12 cellular contexts compared by ENCODE assay signal in the genomic region with DNA sequence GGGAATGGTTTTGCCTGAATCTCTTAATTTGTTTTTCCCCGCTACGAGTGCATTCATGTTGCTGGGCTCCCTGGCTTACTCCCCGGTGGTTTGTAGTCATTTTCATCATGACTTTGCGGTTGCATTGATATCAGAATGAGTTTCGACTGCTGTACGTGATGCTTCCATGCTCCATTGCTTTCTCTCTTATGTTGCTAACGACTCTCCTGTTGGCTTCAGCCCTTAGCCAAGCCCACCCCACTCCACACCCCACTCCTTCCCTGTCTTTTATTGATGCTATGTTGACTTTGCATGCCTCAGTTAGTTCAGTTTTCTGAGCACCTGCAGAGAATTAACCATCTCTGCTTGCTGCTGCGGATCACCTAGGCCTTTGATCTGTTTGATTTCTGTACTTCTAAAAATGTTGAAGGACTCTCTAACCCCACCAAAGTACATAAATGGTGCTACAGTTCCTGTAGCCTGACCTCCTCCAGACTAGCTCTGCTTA.
DNase-seq lines count a peak whose midpoint lies in the region; ATAC-seq and TF ChIP-seq lines count a peak whose summit lies in the region.
"Had no signal": no experiment of that assay in that cellular context is flagged by ENCODE, and none has a peak within 500 bp of the region (broad histone marks: within the 10 kb centered on the region; RNA-seq: fewer than 3 reads in every experiment).

No MANE protein-coding gene starts in this region.

- H3K27me3 ChIP-seq in thyroid gland (no peaks in the 10 kb centered on the region), osteoblast (ENCODE audit: insufficient read depth, low read length) (no peaks in the 10 kb centered on the region)
- H3K27me3 ChIP-seq: body of pancreas had no signal

- DNase-seq in DMS79 treated with DMSO at 0.1 percent for 48 hours (lab: John Stamatoyannopoulos, UW) (peak; percentile 100), NCI-H774 (lab: John Stamatoyannopoulos, UW) (peak; percentile 66), Right ventricle myocardium superior (no peak), thyroid gland (no peak), H4 (ENCODE audit: low spot score) (no peak), osteoblast (ENCODE audit: insufficient read length, low spot score, missing footprints) (no peak)
- DNase-seq: body of pancreas, glutamatergic neuron, nucleus accumbens had no signal

- WGBS in thyroid gland, 2 donors: 47 to 65% methylated on average over 8 of the region's 8 CpGs

- no peak overlapping the region for H3K27ac ChIP-seq in thyroid gland
- H3K27ac ChIP-seq in osteoblast (ENCODE audit: low read depth, low read length): no peak overlapping the region
- H3K27ac ChIP-seq: body of pancreas, C4-2B had no signal

- ATAC-seq in GM21381 (IDR thresholded peaks at IDR 0.05; ENCODE audit: unreplicated experiment) (peak; percentile 88), HG03342 (IDR thresholded peaks at IDR 0.05; ENCODE audit: unreplicated experiment) (peak; percentile 89), Right ventricle myocardium superior (ENCODE audit: poor library complexity) (no peak)
- ATAC-seq: body of pancreas had no signal

- no peak overlapping the region for H3K4me2 ChIP-seq in osteoblast (ENCODE audit: insufficient read depth, low read length)

- H3K4me3 ChIP-seq in thyroid gland (replicated peaks in 1 of 3) (no peak overlapping the region), osteoblast (ENCODE audit: insufficient read depth, low read length) (no peak overlapping the region)
- H3K4me3 ChIP-seq: body of pancreas had no signal

- no peaks in the 10 kb centered on the region for H3K79me2 ChIP-seq in osteoblast (ENCODE audit: insufficient read depth, low read length)

- no peak overlapping the region for H2AFZ ChIP-seq in osteoblast (ENCODE audit: low read length)

- peaks cover 7% of the 10 kb centered on the region for H4K20me1 ChIP-seq in osteoblast (ENCODE audit: insufficient read depth, low read length)

- TF ChIP-seq POLR2A in thyroid gland (IDR thresholded peaks at IDR 0.05): no peak

- H3K9me3 ChIP-seq in thyroid gland (no peaks in the 10 kb centered on the region), osteoblast (ENCODE audit: low read depth, low read length) (no peaks in the 10 kb centered on the region)
- H3K9me3 ChIP-seq: body of pancreas had no signal

- H3K4me1 ChIP-seq in thyroid gland (peaks cover 12 to 16% of the 10 kb centered on the region in 2 donors), osteoblast (ENCODE audit: insufficient read depth, low read length) (no peaks in the 10 kb centered on the region)
- H3K4me1 ChIP-seq: body of pancreas had no signal

- TF ChIP-seq CTCF in thyroid gland (IDR thresholded peaks at IDR 0.05) (no peak), osteoblast (IDR thresholded peaks at IDR 0.05; ENCODE audit: extremely low read depth, low read depth, low read length) (no peak)

- intact Hi-C loops in Right ventricle myocardium superior (cut with DNase I) (no loop called here), thyroid gland (cut with DNase I) (no loop called here)

- H3K36me3 ChIP-seq in thyroid gland (no peaks in the 10 kb centered on the region), osteoblast (ENCODE audit: insufficient read depth, low read length) (no peaks in the 10 kb centered on the region)

Comparison
In these comparisons a context has a peak if more than half of its experiments do, and no peak if none do; other contexts are left out.
1. DNase-seq: peak in DMS79 treated with DMSO at 0.1 percent for 48 hours (single experiment) and NCI-H774 (single experiment); none in Right ventricle myocardium superior (single experiment), thyroid gland (0 of 2), H4 (single experiment) and osteoblast (single experiment).